In the genomic region with DNA sequence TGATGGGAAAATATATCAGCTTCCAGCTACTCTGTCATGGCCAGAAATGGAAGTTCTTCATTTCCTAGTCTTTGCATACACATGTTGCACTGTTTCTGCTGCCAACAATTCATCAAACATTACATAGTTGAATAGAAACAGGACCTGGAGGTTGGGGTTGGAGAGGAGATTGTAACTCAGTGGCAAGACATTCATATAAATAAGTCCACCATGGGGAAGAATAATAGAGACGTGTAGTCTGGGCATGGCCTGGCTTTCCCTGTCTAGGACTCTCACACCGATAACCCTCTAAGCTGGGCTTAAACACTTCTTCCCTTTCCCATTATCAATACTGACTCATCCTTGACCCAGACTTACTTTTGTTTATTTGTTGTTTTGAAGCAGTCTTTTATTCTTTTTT, we compare ENCODE assay signal across 33 cellular contexts.
"Had no signal": no experiment of that assay in that cellular context is flagged by ENCODE, and none has a peak within 500 bp of the region (broad histone marks: within the 10 kb centered on the region; RNA-seq: fewer than 3 reads in every experiment).

No MANE protein-coding gene starts in this region.

- H3K27me3 ChIP-seq: adrenal gland, ascending aorta, breast epithelium, cardiac muscle cell, dorsolateral prefrontal cortex, foreskin keratinocyte, gastrocnemius medialis, heart left ventricle had no signal

- DNase-seq: activated B cell treated with CpG ODN at 0.5 μM for 24 hours; activated CD4-positive, alpha-beta T cell treated with anti-CD3 and anti-CD28 coated beads for 48 hours; activated CD4-positive, alpha-beta T cell treated with anti-CD3 and anti-CD28 coated beads, Interleukin-2, amount 50 U/mL, for 1 hour; activated CD4-positive, alpha-beta T cell treated with anti-CD3 and anti-CD28 coated beads, Interleukin-2, amount 50 U/mL, for 48 hours; activated CD8-positive, alpha-beta memory T cell treated with anti-CD3 and anti-CD28 coated beads for 24 hours; activated CD8-positive, alpha-beta T cell treated with anti-CD3 and anti-CD28 coated beads for 36 hours; activated effector memory CD4-positive, alpha-beta T cell treated with Interleukin-2 at 50 U/mL for 16 hours; activated naive CD4-positive, alpha-beta T cell treated with anti-CD3 and anti-CD28 coated beads for 36 hours; activated naive CD8-positive, alpha-beta T cell treated with anti-CD3 and anti-CD28 coated beads for 36 hours; activated naive CD8-positive, alpha-beta T cell treated with anti-CD3 and anti-CD28 coated beads, Interleukin-2, amount 50 U/mL, for 24 hours; activated T-cell treated with anti-CD3 and anti-CD28 coated beads, Interleukin-2, amount 50 U/mL, for 4 hours; adrenal gland; central memory CD4-positive, alpha-beta T cell; dorsolateral prefrontal cortex; effector memory CD4-positive, alpha-beta T cell; gastrocnemius medialis; glutamatergic neuron; heart left ventricle; T-cell; T-helper 9 cell; WERI-Rb-1 had no signal

- H3K27ac Mint-ChIP-seq: activated B cell treated with CpG ODN at 0.5 μM for 24 hours; activated CD8-positive, alpha-beta T cell treated with anti-CD3 and anti-CD28 coated beads for 36 hours; activated naive CD4-positive, alpha-beta T cell treated with anti-CD3 and anti-CD28 coated beads for 36 hours; activated naive CD4-positive, alpha-beta T cell treated with anti-CD3 and anti-CD28 coated beads, Interleukin-2, amount 50 U/mL, for 24 hours; activated naive CD8-positive, alpha-beta T cell treated with anti-CD3 and anti-CD28 coated beads for 36 hours; activated naive CD8-positive, alpha-beta T cell treated with anti-CD3 and anti-CD28 coated beads, Interleukin-2, amount 50 U/mL, for 24 hours; activated T-helper 17 cell treated with anti-CD3 and anti-CD28 coated beads, Interleukin-2, amount 50 U/mL, for 72 hours; brain; dendritic cell treated with granulocyte-macrophage colony-stimulating factor and Interleukin-4, amounts not matched to agents 40 ng/mL and 50 ng/mL, for 4 days; T-cell; T-helper 1 cell treated with Interleukin-12 subunit alpha and Interleukin-12 subunit beta and Interleukin-4 antibody, amounts not matched to agents 30 μg/mL and 1 μg/mL, for 36 hours had no signal

- H3K27ac ChIP-seq: adrenal gland, ascending aorta, breast epithelium, cardiac muscle cell, coronary artery, dorsolateral prefrontal cortex, epithelial cell of prostate, foreskin keratinocyte, gastrocnemius medialis, heart left ventricle, WERI-Rb-1 had no signal

- H3K4me3 Mint-ChIP-seq: activated B cell treated with CpG ODN at 0.5 μM for 24 hours; activated CD8-positive, alpha-beta T cell treated with anti-CD3 and anti-CD28 coated beads for 36 hours; activated naive CD4-positive, alpha-beta T cell treated with anti-CD3 and anti-CD28 coated beads for 36 hours; activated naive CD4-positive, alpha-beta T cell treated with anti-CD3 and anti-CD28 coated beads, Interleukin-2, amount 50 U/mL, for 24 hours; activated naive CD8-positive, alpha-beta T cell treated with anti-CD3 and anti-CD28 coated beads for 36 hours; activated naive CD8-positive, alpha-beta T cell treated with anti-CD3 and anti-CD28 coated beads, Interleukin-2, amount 50 U/mL, for 24 hours; activated T-cell treated with anti-CD3 and anti-CD28 coated beads, Interleukin-2, amount 50 U/mL, for 4 hours; activated T-helper 17 cell treated with anti-CD3 and anti-CD28 coated beads, Interleukin-2, amount 50 U/mL, for 72 hours; brain; dendritic cell treated with granulocyte-macrophage colony-stimulating factor and Interleukin-4, amounts not matched to agents 40 ng/mL and 50 ng/mL, for 4 days; T-cell; T-helper 1 cell treated with Interleukin-12 subunit alpha and Interleukin-12 subunit beta and Interleukin-4 antibody, amounts not matched to agents 30 μg/mL and 1 μg/mL, for 36 hours had no signal

- H3K9me3 Mint-ChIP-seq: activated naive CD4-positive, alpha-beta T cell treated with anti-CD3 and anti-CD28 coated beads, Interleukin-2, amount 50 U/mL, for 24 hours had no signal

- H3K4me3 ChIP-seq: adrenal gland, ascending aorta, breast epithelium, cardiac muscle cell, coronary artery, dorsolateral prefrontal cortex, gastrocnemius medialis, heart left ventricle had no signal

- H3K36me3 Mint-ChIP-seq: activated naive CD4-positive, alpha-beta T cell treated with anti-CD3 and anti-CD28 coated beads, Interleukin-2, amount 50 U/mL, for 24 hours; activated naive CD8-positive, alpha-beta T cell treated with anti-CD3 and anti-CD28 coated beads for 36 hours; brain; T-cell had no signal

- ATAC-seq: activated CD4-positive, CD25-positive, alpha-beta regulatory T cell treated with anti-CD3 and anti-CD28 coated beads, Interleukin-2, amount 50 U/mL, for 24 hours; activated CD8-positive, alpha-beta T cell treated with anti-CD3 and anti-CD28 coated beads for 36 hours; activated naive CD8-positive, alpha-beta T cell treated with anti-CD3 and anti-CD28 coated beads, Interleukin-2, amount 50 U/mL, for 24 hours; activated T-cell treated with anti-CD3 and anti-CD28 coated beads, Interleukin-2, amount 50 U/mL, for 4 hours; activated T-helper 17 cell treated with anti-CD3 and anti-CD28 coated beads, Interleukin-2, amount 50 U/mL, for 72 hours; gastrocnemius medialis; heart left ventricle; T-cell had no signal

- H3K4me1 ChIP-seq: adrenal gland, ascending aorta, breast epithelium, gastrocnemius medialis, heart left ventricle had no signal

- H3K4me1 Mint-ChIP-seq: activated B cell treated with CpG ODN at 0.5 μM for 24 hours; activated naive CD4-positive, alpha-beta T cell treated with anti-CD3 and anti-CD28 coated beads, Interleukin-2, amount 50 U/mL, for 24 hours; activated naive CD8-positive, alpha-beta T cell treated with anti-CD3 and anti-CD28 coated beads for 36 hours; activated naive CD8-positive, alpha-beta T cell treated with anti-CD3 and anti-CD28 coated beads, Interleukin-2, amount 50 U/mL, for 24 hours; T-cell had no signal

- H3K27me3 Mint-ChIP-seq: activated CD8-positive, alpha-beta T cell treated with anti-CD3 and anti-CD28 coated beads for 36 hours; activated naive CD8-positive, alpha-beta T cell treated with anti-CD3 and anti-CD28 coated beads for 36 hours; activated naive CD8-positive, alpha-beta T cell treated with anti-CD3 and anti-CD28 coated beads, Interleukin-2, amount 50 U/mL, for 24 hours; T-cell had no signal

- H3K36me3 ChIP-seq: adrenal gland, ascending aorta, breast epithelium, cardiac muscle cell, gastrocnemius medialis, heart left ventricle, WERI-Rb-1 had no signal
